Comparison of ENCODE assay signal across 8 cellular contexts in genomic region chr1:6601049-6601864, GRCh38. TPM values are rescaled to one million over a fixed set of nuclear protein-coding genes. Genes with fewer than 3 reads are reported as not detected.
DNase-seq lines count a peak whose midpoint lies in the region; ATAC-seq and TF ChIP-seq lines count a peak whose summit lies in the region.

No MANE protein-coding gene starts in this region.

- H3K4me3 ChIP-seq in OCI-LY3 (ENCODE audit: low read length) (peak overlapping the region; percentile 90), epithelial cell of proximal tubule (ENCODE audit: low read depth, low read length) (peak overlapping the region; percentile 76), mucosa of rectum (ENCODE audit: low read length in 2 of 2) (peak overlapping the region; percentile 81 to 89)

- H4K20me1 ChIP-seq in OCI-LY3 (ENCODE audit: insufficient read depth, low read length), result peaks cover 30% of the 10 kb centered on the region

- H2AFZ ChIP-seq in OCI-LY3 (ENCODE audit: low read depth, low read length), result no peak overlapping the region

- H3K27ac ChIP-seq in OCI-LY3 (ENCODE audit: low read length), result peak overlapping the region; percentile 61
- peak overlapping the region; percentile 95 to 98 for H3K27ac ChIP-seq in mucosa of rectum (ENCODE audit: low read depth in 2 of 2, low read length in 2 of 2)

- H3K9me3 ChIP-seq in OCI-LY3 (ENCODE audit: insufficient read depth, low read length), result no peaks in the 10 kb centered on the region
- H3K9me3 ChIP-seq in mucosa of rectum (ENCODE audit: control insufficient read depth in 2 of 2, low read length in 2 of 2), result no peaks in the 10 kb centered on the region

- DNase-seq in GF-D8 (lab: John Stamatoyannopoulos, UW) (peak; percentile 80), epithelial cell of proximal tubule (ENCODE audit: low read depth) (peak; percentile 90)
- DNase-seq in activated T-cell treated with anti-CD3 and anti-CD28 coated beads, Interleukin-2, amount 50 U/mL, for 1 hour, result peak; percentile 72
- peak; percentile 76 to 77 for DNase-seq in stimulated activated CD8-positive, alpha-beta memory T cell treated with anti-CD3 and anti-CD28 coated beads, Interleukin-7, amount 100 ng/mL, for 4 hours (ENCODE audit: low read depth in 2 of 2)

- TF ChIP-seq CTCF in OCI-LY3 (IDR thresholded peaks at IDR 0.05; ENCODE audit: low read depth, low read length) (no peak), epithelial cell of proximal tubule (conservative IDR thresholded peaks at IDR 0.05; ENCODE audit: low read depth, low read length) (no peak)

- H3K4me2 ChIP-seq in OCI-LY3 (ENCODE audit: low read length), result peak overlapping the region; percentile 99

- H3K4me1 ChIP-seq in OCI-LY3 (ENCODE audit: low read length) (peaks cover 25% of the 10 kb centered on the region), mucosa of rectum (ENCODE audit: control insufficient read depth in 2 of 2, insufficient read depth in 2 of 2, low read length in 2 of 2) (peaks cover 30 to 34% of the 10 kb centered on the region in 2 donors)

- peaks cover 59% of the 10 kb centered on the region for H3K79me2 ChIP-seq in OCI-LY3 (ENCODE audit: low read length)

- H3K9ac ChIP-seq in OCI-LY3 (ENCODE audit: low read length) (peak overlapping the region; percentile 73), mucosa of rectum (ENCODE audit: low read depth in 1 of 2, low read length in 2 of 2) (peak overlapping the region; percentile 80 to 91)

- peak; percentile 30 for ATAC-seq in HG02840 (IDR thresholded peaks at IDR 0.05; ENCODE audit: low FRiP score, unreplicated experiment)
- no peak for ATAC-seq in GM21717 (IDR thresholded peaks at IDR 0.05; ENCODE audit: unreplicated experiment)

- H3K36me3 ChIP-seq in OCI-LY3 (replicated peaks; ENCODE audit: low read depth, low read length) (peaks cover 17% of the 10 kb centered on the region), mucosa of rectum (ENCODE audit: control insufficient read depth in 2 of 2, insufficient read depth in 2 of 2, low read length in 2 of 2) (peaks cover 15 to 24% of the 10 kb centered on the region in 2 donors)

- H3K27me3 ChIP-seq in OCI-LY3 (ENCODE audit: low read depth, low read length), result no peaks in the 10 kb centered on the region
- H3K27me3 ChIP-seq in mucosa of rectum (ENCODE audit: control insufficient read depth in 2 of 2, insufficient read depth in 2 of 2, low read length in 2 of 2), result no peaks in the 10 kb centered on the region

RNA-seq across cellular contexts. Expression of gene KLHL21, which starts 1.4 kb away (rescaled TPM):
- total RNA-seq in epithelial cell of proximal tubule, result 28.1 and 40.1 TPM in 2 replicates

RNA-seq across cellular contexts. Expression of gene PHF13, which starts 12.3 kb away (rescaled TPM):
- 5.5 and 7.2 TPM in 2 replicates for total RNA-seq in epithelial cell of proximal tubule

RNA-seq across cellular contexts. Expression of gene ZBTB48, which starts 21.5 kb away (rescaled TPM):
- total RNA-seq in epithelial cell of proximal tubule, result 5.7 and 14.2 TPM in 2 replicates

RNA-seq across cellular contexts. Expression of gene THAP3, which starts 23.4 kb away (rescaled TPM):
- 15.8 and 24.0 TPM in 2 replicates for total RNA-seq in epithelial cell of proximal tubule

RNA-seq across cellular contexts. Expression of gene TAS1R1, which starts 46.1 kb away (rescaled TPM):
- total RNA-seq in epithelial cell of proximal tubule, result not detected in 2 replicates
